Comparison of ENCODE assay signal across 1 cellular context in genomic region chr7:111942450-111943081, GRCh38.
TF ChIP-seq lines count a peak whose summit lies in the region.

No MANE protein-coding gene starts in this region.

TF ChIP-seq in HepG2, 621 proteins besides CTCF, POLR2A, EP300 and RAD21 (continued from another document):
- TF ChIP-seq REST (IDR thresholded peaks at IDR 0.05; ENCODE audit: borderline replicate concordance in 1 of 2, low read depth in 1 of 2, low read length in 2 of 2): no peak
- TF ChIP-seq RBM39 (IDR thresholded peaks at IDR 0.05; ENCODE audit: low read depth, low read length, poor library complexity, severe bottlenecking): no peak
- TF ChIP-seq YEATS4 (CRISPR knock-in tag; IDR thresholded peaks at IDR 0.05; ENCODE audit: borderline replicate concordance): no peak
- no peak for TF ChIP-seq ZNF605 (CRISPR knock-in tag; IDR thresholded peaks at IDR 0.05)
- TF ChIP-seq ZNF777 (CRISPR knock-in tag; IDR thresholded peaks at IDR 0.05): no peak
- TF ChIP-seq ZNF276 (CRISPR knock-in tag; IDR thresholded peaks at IDR 0.05; ENCODE audit: low read depth): no peak
- TF ChIP-seq ZBTB3 (CRISPR knock-in tag; IDR thresholded peaks at IDR 0.05; ENCODE audit: borderline replicate concordance, low read depth): no peak
- TF ChIP-seq ZNF280D (CRISPR knock-in tag; IDR thresholded peaks at IDR 0.05): peak; percentile 71
- no peak for TF ChIP-seq ZNF574 (CRISPR knock-in tag; IDR thresholded peaks at IDR 0.05)
